ENCODE assay signal across 10 cellular contexts in the genomic region with DNA sequence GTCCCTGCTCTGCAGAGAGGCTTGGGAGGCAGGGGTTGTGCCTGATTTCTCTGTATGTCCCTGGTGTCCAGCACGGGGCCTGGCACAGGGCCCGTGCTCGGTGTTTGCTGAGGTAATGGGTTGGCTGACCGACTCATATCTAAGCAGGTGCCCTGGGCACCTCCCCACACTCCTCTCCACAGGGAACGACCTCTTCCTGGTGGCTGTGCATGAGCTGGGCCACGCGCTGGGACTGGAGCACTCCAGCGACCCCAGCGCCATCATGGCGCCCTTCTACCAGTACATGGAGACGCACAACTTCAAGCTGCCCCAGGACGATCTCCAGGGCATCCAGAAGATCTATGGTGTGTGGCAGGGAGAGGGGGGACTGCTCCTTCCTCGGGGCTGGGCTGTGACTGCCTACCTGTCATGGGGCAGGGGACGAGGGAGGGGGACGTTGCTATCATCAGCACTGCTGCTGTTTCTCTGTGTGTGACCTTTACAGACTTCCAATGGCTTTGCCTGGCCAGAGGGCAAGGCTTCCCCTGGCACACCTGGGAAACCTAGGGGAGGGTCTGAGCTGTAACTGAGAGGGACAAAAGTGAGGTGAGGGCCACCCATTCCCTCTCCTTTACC. TPM values are rescaled to one million over a fixed set of nuclear protein-coding genes. Genes with fewer than 3 reads are reported as not detected.
A peak's percentile ranks its signal among the peaks of the same experiment; 100 is the strongest.
DNase-seq lines count a peak whose midpoint lies in the region; TF ChIP-seq lines count a peak whose summit lies in the region.
"Had no signal": no experiment of that assay in that cellular context is flagged by ENCODE, and none has a peak within 500 bp of the region (broad histone marks: within the 10 kb centered on the region; RNA-seq: fewer than 3 reads in every experiment).

No MANE protein-coding gene starts in this region.

- H3K4ac ChIP-seq in mesenchymal stem cell (ENCODE audit: low read depth in 1 of 2, low read length in 2 of 2): no peak overlapping the region

- no peak overlapping the region for H4K8ac ChIP-seq in mesenchymal stem cell (ENCODE audit: low read length)

- no peak overlapping the region for H2BK120ac ChIP-seq in mesenchymal stem cell (ENCODE audit: low read depth, low read length)

- 82% methylated on average over 13 of the region's 15 CpGs for WGBS in mesenchymal stem cell
- 64 to 82% methylated on average over 12 to 15 of the region's 15 CpGs for WGBS in tibial nerve, 2 donors

- H2AFZ ChIP-seq in mesenchymal stem cell (ENCODE audit: low read depth, low read length): no peak overlapping the region

- peak overlapping the region; percentile 32 for H2AK5ac ChIP-seq in mesenchymal stem cell (ENCODE audit: low read length, severe bottlenecking)

- no peak overlapping the region for H3K18ac ChIP-seq in mesenchymal stem cell (ENCODE audit: low read depth in 1 of 2, low read length in 2 of 2)

- no peak for TF ChIP-seq POLR2A in tibial nerve (IDR thresholded peaks at IDR 0.05)

- H2BK12ac ChIP-seq in mesenchymal stem cell (ENCODE audit: low read length in 2 of 2): peak overlapping the region in 1 of 2 experiments; percentile 12

- H3K4me1 ChIP-seq in mesenchymal stem cell (ENCODE audit: control insufficient read depth, insufficient read depth, low read depth, low read length) (peaks cover 37% of the 10 kb centered on the region), tibial nerve (peaks cover 0 to 13% (median 7%) of the 10 kb centered on the region in 4 donors)

- peak overlapping the region; percentile 89 for H2BK5ac ChIP-seq in mesenchymal stem cell (ENCODE audit: low read depth, low read length, poor library complexity, severe bottlenecking)

- no peaks in the 10 kb centered on the region for H3K9me3 ChIP-seq in mesenchymal stem cell (ENCODE audit: control insufficient read depth, low read length)
- no peaks in the 10 kb centered on the region for H3K9me3 ChIP-seq in tibial nerve

- H3K14ac ChIP-seq in mesenchymal stem cell (ENCODE audit: low read length in 2 of 2): no peak overlapping the region

- no peak overlapping the region for H3K23ac ChIP-seq in mesenchymal stem cell (ENCODE audit: low read length in 2 of 2)

- DNase-seq in M059J (ENCODE audit: low read depth) (peak; percentile 49), cerebellum (ENCODE audit: low spot score) (peak; percentile 83), mesenchymal stem cell (no peak), tibial nerve (ENCODE audit: low spot score in 2 of 2) (no peak), NCI-H524 (lab: John Stamatoyannopoulos, UW) (no peak), NCI-H1436 (lab: John Stamatoyannopoulos, UW) (no peak), HPDE6-E6E7 (ENCODE audit: extremely low spot score) (no peak)
- DNase-seq in activated CD8-positive, alpha-beta memory T cell treated with anti-CD3 and anti-CD28 coated beads, Interleukin-2, amount 50 U/mL, for 48 hours: no peak
- DNase-seq: activated T-cell treated with anti-CD3 and anti-CD28 coated beads, Interleukin-2, amount 50 U/mL, for 1 hour had no signal

- H3K27me3 ChIP-seq in mesenchymal stem cell (ENCODE audit: control insufficient read depth in 1 of 2, insufficient read depth in 1 of 2, low read length in 2 of 2) (no peaks in the 10 kb centered on the region), tibial nerve (no peaks in the 10 kb centered on the region)

- H3K27ac ChIP-seq in mesenchymal stem cell (ENCODE audit: low read length, poor library complexity, severe bottlenecking) (peak overlapping the region; percentile 97), tibial nerve (peak overlapping the region in 3 of 4 donors; percentile 19 to 76 (median 75))

- TF ChIP-seq EP300 in tibial nerve (IDR thresholded peaks at IDR 0.05): no peak

- TF ChIP-seq CTCF in tibial nerve (IDR thresholded peaks at IDR 0.05): no peak

- H3K79me1 ChIP-seq in mesenchymal stem cell (replicated peaks; ENCODE audit: low read length, poor library complexity, severe bottlenecking): peaks cover 9% of the 10 kb centered on the region

- H3K36me3 ChIP-seq in mesenchymal stem cell (ENCODE audit: control insufficient read depth in 1 of 2, insufficient read depth in 2 of 2, low read depth in 1 of 2, low read length in 2 of 2): peaks cover 24 to 29% of the 10 kb centered on the region in 2 experiments
- peaks cover 0 to 46% (median 0%) of the 10 kb centered on the region in 3 donors for H3K36me3 ChIP-seq in tibial nerve

- no peak overlapping the region for H2BK15ac ChIP-seq in mesenchymal stem cell (ENCODE audit: low read depth, poor library complexity, severe bottlenecking)

- peak overlapping the region; percentile 18 for H3K4me2 ChIP-seq in mesenchymal stem cell (ENCODE audit: low read length, poor library complexity, severe bottlenecking)

- H3K4me3 ChIP-seq in mesenchymal stem cell (ENCODE audit: insufficient read depth in 1 of 2, low read depth in 1 of 2, low read length in 2 of 2) (no peak overlapping the region), tibial nerve (no peak overlapping the region)

- no peak overlapping the region for H4K91ac ChIP-seq in mesenchymal stem cell (ENCODE audit: low read length)

- H3K9ac ChIP-seq in mesenchymal stem cell (ENCODE audit: low read length): no peak overlapping the region

RNA-seq across cellular contexts. Expression of a gene that starts 14.2 kb away (rescaled TPM):
- total RNA-seq in M059J (2014; rRNA removed; shearing (Covaris generic)): 10.6 and 19.4 TPM in 2 replicates
- 4.8 TPM for total RNA-seq in cerebellum
- polyA plus RNA-seq in mesenchymal stem cell (2013, experiment 1 of 2): 114 TPM
- polyA plus RNA-seq in mesenchymal stem cell (2013, experiment 2 of 2): 114 TPM
- total RNA-seq in tibial nerve: 10 to 100 TPM; 30.4 to 41.2 (median 34.4) TPM

RNA-seq across cellular contexts. Expression of a gene that starts 20.9 kb away (rescaled TPM):
- 303 and 313 TPM in 2 replicates for total RNA-seq in M059J (2014; rRNA removed; shearing (Covaris generic))
- total RNA-seq in cerebellum: 39.0 TPM
- 110 TPM for polyA plus RNA-seq in mesenchymal stem cell (2013, experiment 1 of 2)
- 112 TPM for polyA plus RNA-seq in mesenchymal stem cell (2013, experiment 2 of 2)
- total RNA-seq in tibial nerve: 100 to 1,000 TPM in 1 of 4 donors, 10 to 100 TPM in 3; 69.5 to 110 (median 86.8) TPM

RNA-seq across cellular contexts. Expression of a gene that starts 28.5 kb away (rescaled TPM):
- total RNA-seq in M059J (2014; rRNA removed; shearing (Covaris generic)): 0.02 TPM in 1 of 2 replicates, not detected in the other
- total RNA-seq in cerebellum: not detected
- not detected for polyA plus RNA-seq in mesenchymal stem cell (2013, experiment 1 of 2)
- polyA plus RNA-seq in mesenchymal stem cell (2013, experiment 2 of 2): not detected
- total RNA-seq in tibial nerve: not detected
- total RNA-seq: Daoy had no signal

RNA-seq across cellular contexts. Expression of a gene that starts 37.2 kb away (rescaled TPM):
- 1.7 and 4.4 TPM in 2 replicates for total RNA-seq in M059J (2014; rRNA removed; shearing (Covaris generic))
- total RNA-seq in cerebellum (50.1 TPM), tibial nerve (under 1 TPM in 3 of 4 donors, not detected in 1; 0.21 to 0.78 (median 0.66) TPM)
- 0.01 TPM for polyA plus RNA-seq in mesenchymal stem cell (2013, experiment 1 of 2)
- polyA plus RNA-seq in mesenchymal stem cell (2013, experiment 2 of 2): 0.01 TPM

Comparison
In these comparisons a context has a peak if more than half of its experiments do, and no peak if none do; other contexts are left out.
1. DNase-seq: peak in M059J (single experiment) and cerebellum (single experiment); none in mesenchymal stem cell (single experiment), tibial nerve (0 of 2), activated CD8-positive, alpha-beta memory T cell treated with anti-CD3 and anti-CD28 coated beads, Interleukin-2, amount 50 U/mL, for 48 hours (single experiment), NCI-H524 (0 of 2), NCI-H1436 (single experiment) and HPDE6-E6E7 (single experiment).